ENCODE assay signal across 1 cellular context in the genomic region with DNA sequence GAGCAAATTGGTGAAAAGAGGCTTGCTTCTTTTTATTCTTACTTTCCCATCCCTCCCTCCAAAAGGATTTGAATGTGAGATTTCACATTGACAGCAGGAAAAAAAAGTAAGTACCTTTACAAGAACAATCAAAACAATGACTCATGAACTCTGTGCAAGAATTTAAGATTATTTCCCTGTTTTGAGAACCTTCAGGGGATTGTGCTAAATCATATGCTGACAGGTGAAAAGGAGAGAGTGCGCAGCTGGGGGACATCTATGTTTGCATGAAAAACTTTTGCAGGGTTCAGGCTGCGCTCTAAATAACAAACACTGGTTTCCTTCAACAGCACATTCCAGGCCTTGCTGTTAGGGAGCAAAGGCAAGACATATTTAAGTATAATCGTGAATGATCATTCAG.
TF ChIP-seq lines count a peak whose summit lies in the region.

No MANE protein-coding gene starts in this region.

TF ChIP-seq in GM23338, 12 proteins besides CTCF, POLR2A, EP300 and RAD21 (continued from another document):
- TF ChIP-seq, protein P1, sequence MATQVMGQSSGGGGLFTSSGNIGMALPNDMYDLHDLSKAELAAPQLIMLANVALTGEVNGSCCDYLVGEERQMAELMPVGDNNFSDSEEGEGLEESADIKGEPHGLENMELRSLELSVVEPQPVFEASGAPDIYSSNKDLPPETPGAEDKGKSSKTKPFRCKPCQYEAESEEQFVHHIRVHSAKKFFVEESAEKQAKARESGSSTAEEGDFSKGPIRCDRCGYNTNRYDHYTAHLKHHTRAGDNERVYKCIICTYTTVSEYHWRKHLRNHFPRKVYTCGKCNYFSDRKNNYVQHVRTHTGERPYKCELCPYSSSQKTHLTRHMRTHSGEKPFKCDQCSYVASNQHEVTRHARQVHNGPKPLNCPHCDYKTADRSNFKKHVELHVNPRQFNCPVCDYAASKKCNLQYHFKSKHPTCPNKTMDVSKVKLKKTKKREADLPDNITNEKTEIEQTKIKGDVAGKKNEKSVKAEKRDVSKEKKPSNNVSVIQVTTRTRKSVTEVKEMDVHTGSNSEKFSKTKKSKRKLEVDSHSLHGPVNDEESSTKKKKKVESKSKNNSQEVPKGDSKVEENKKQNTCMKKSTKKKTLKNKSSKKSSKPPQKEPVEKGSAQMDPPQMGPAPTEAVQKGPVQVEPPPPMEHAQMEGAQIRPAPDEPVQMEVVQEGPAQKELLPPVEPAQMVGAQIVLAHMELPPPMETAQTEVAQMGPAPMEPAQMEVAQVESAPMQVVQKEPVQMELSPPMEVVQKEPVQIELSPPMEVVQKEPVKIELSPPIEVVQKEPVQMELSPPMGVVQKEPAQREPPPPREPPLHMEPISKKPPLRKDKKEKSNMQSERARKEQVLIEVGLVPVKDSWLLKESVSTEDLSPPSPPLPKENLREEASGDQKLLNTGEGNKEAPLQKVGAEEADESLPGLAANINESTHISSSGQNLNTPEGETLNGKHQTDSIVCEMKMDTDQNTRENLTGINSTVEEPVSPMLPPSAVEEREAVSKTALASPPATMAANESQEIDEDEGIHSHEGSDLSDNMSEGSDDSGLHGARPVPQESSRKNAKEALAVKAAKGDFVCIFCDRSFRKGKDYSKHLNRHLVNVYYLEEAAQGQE (IDR thresholded peaks at IDR 0.05; ENCODE audit: unreplicated experiment): no peak
- no peak for TF ChIP-seq POLR2AphosphoS5 (IDR thresholded peaks at IDR 0.05; ENCODE audit: low read depth)
